8 cellular contexts compared by ENCODE assay signal in the genomic region with DNA sequence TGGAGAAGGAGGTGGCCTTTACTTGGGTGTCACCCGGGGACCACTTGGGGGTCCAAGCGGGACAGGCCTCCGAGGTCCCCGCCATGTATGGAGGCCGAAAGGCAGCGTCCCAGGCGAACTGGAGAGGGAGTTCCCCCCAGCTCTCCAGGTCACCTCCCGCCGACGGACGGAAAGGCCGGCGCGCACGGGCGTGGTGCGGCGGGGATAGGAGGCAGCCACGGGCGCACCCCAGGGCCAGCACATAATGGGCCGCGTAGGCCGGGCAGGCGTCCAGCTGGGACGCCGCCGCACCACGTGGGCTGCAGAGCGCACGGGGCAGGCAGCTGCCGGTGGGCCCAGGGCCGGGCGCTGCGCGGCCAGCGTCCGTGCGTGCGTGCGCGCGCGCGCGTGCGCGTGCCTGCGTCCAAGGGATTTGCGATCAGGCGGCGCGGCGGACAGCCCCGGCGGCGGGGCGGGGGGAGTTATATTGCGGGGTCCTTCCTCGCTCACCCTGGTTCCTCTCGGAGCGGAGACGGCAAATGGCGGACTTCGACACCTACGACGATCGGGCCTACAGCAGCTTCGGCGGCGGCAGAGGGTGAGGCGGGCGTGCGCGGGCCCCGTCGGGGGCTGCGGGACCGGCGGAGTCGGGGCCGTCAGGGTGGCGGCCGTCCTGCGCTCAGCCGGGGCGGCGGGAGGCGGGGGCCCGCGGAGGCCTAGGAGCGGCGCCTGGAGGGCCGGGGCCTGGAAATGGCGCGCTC. TPM values are rescaled to one million over a fixed set of nuclear protein-coding genes. Genes with fewer than 3 reads are reported as not detected.
A peak's percentile ranks its signal among the peaks of the same experiment; 100 is the strongest.
DNase-seq lines count a peak whose midpoint lies in the region; ATAC-seq lines count a peak whose summit lies in the region.

A gene (plus strand): TSS at position 491 of the 740 bp plus-strand sequence. CDS start 28 bp downstream, at position 519.

- POLR2A ChIA-PET in activated CD8-positive, alpha-beta memory T cell treated with anti-CD3 and anti-CD28 coated beads for 36 hours (lab: Charles Lee) = interaction anchor here (0.6 to 2.7 kb wide), 3 partner anchors 35 to 741 kb away, joined by 3 to 19 read pairs (median 8); a partner anchor contains a TSS

- CTCF ChIA-PET in activated CD8-positive, alpha-beta memory T cell treated with anti-CD3 and anti-CD28 coated beads for 36 hours (lab: Charles Lee) = interaction anchor here (0.9 to 1.0 kb wide), 2 partner anchors 10 to 254 kb away, joined by 3 read pairs; no protein-coding TSS in a partner anchor

- peak; percentile 77 for ATAC-seq in GM21360 (IDR thresholded peaks at IDR 0.05; ENCODE audit: unreplicated experiment)

- H3K27me3 ChIP-seq in effector memory CD4-positive, alpha-beta T cell (replicated peaks; ENCODE audit: control insufficient read depth, insufficient read depth, low read length, poor library complexity, severe bottlenecking) = no peaks in the 10 kb centered on the region

- H3K4me3 ChIP-seq in effector memory CD4-positive, alpha-beta T cell (ENCODE audit: insufficient read depth, low read depth, low read length, poor library complexity, severe bottlenecking) = peak within 1 kb of the TSS; percentile 97

- peaks cover 39% of the 10 kb centered on the region for H3K4me1 ChIP-seq in effector memory CD4-positive, alpha-beta T cell (ENCODE audit: control insufficient read depth, insufficient read depth, low read length, poor library complexity, severe bottlenecking)

- peaks cover 6% of the 10 kb centered on the region for H3K36me3 ChIP-seq in effector memory CD4-positive, alpha-beta T cell (ENCODE audit: control insufficient read depth, insufficient read depth, low read length)

- H3K9me3 ChIP-seq in effector memory CD4-positive, alpha-beta T cell (ENCODE audit: control insufficient read depth, low read length) = no peaks in the 10 kb centered on the region

- peak within 1 kb of the TSS; percentile 91 for H3K27ac ChIP-seq in effector memory CD4-positive, alpha-beta T cell (ENCODE audit: insufficient read depth, low read length, poor library complexity, severe bottlenecking)

- DNase-seq in COLO668 (lab: John Stamatoyannopoulos, UW; ENCODE audit: unreplicated experiment) = peak; percentile 96
- peak; percentile 92 for DNase-seq in HT1080 (ENCODE audit: low read depth)
- DNase-seq in NOMO-1 (lab: John Stamatoyannopoulos, UW; ENCODE audit: unreplicated experiment in 2 of 2) = peak; percentile 99 to 100
- peak; percentile 86 to 88 (median 87) for DNase-seq in effector memory CD4-positive, alpha-beta T cell
- peak; percentile 93 for DNase-seq in medulla oblongata (ENCODE audit: extremely low spot score)
- DNase-seq in stimulated activated CD4-positive, alpha-beta T cell treated with anti-CD3 and anti-CD28 coated beads, TNF-alpha, amount 100 ng/mL, for 48 hours (ENCODE audit: low read depth in 3 of 3) = peak; percentile 89 to 95 (median 94)

RNA-seq across cellular contexts. Expression of the gene that starts here (rescaled TPM):
- total RNA-seq in HT1080 (2014; rRNA removed; shearing (Covaris generic)) = 333 and 408 TPM in 2 replicates
- 372 and 382 TPM in 2 replicates for polyA plus RNA-seq in HT1080 (2015; cell fraction: cytosol; rRNA removed)
- polyA plus RNA-seq in HT1080 (2015; cell fraction: nucleus; rRNA removed) = 333 and 343 TPM in 2 replicates
- total RNA-seq in activated CD8-positive, alpha-beta memory T cell treated with anti-CD3 and anti-CD28 coated beads for 36 hours = 100 to 1,000 TPM; 411 to 415 TPM

Comparison
In these comparisons a context has a peak if more than half of its experiments do, and no peak if none do; other contexts are left out.
1. Peak in every context shown above with its lines: DNase-seq, ATAC-seq, H3K4me3 ChIP-seq and H3K27ac ChIP-seq.